In genomic region chr10:112799726-112800510, GRCh38 we compare ENCODE assay signal across 25 cellular contexts.
DNase-seq lines count a peak whose midpoint lies in the region; ATAC-seq and TF ChIP-seq lines count a peak whose summit lies in the region.
"Had no signal": no experiment of that assay in that cellular context is flagged by ENCODE, and none has a peak within 500 bp of the region (broad histone marks: within the 10 kb centered on the region; RNA-seq: fewer than 3 reads in every experiment).

No MANE protein-coding gene starts in this region.

- H3K4me3 ChIP-seq in HEK293 (ENCODE audit: low read depth, low read length) (no peak overlapping the region), coronary artery (no peak overlapping the region)
- H3K4me3 ChIP-seq: GM23248, SK-N-MC had no signal

- DNase-seq in T-helper 17 cell (no peak), islet precursor cell (peak; percentile 30), coronary artery (ENCODE audit: low spot score) (no peak)
- DNase-seq in stimulated activated effector memory CD8-positive, alpha-beta T cell treated with anti-CD3 and anti-CD28 coated beads, Interleukin-12 subunit alpha, Interleukin-12 subunit beta, amount 100 ng/mL, for 72 hours (ENCODE audit: low spot score in 2 of 2): no peak
- DNase-seq in stimulated activated CD4-positive, alpha-beta T cell treated with anti-CD3 and anti-CD28 coated beads, Interleukin-4, amount 100 ng/mL, for 4 hours: no peak
- DNase-seq: BE2C; CD8-positive, alpha-beta memory T cell; DMS53; GM23248; H9; HFFc6; IMR-90; NCI-H1048; NCI-H1417 treated with DMSO at 0.1 percent for 48 hours; NCI-H1694 treated with DMSO at 0.1 percent for 48 hours; NCI-H2081; NCI-H2227 treated with DMSO at 0.1 percent for 48 hours; NCI-H526 treated with DMSO at 0.1 percent for 48 hours; OCI-M1; SIG-M5; SW 1271 had no signal

- H3K36me3 Mint-ChIP-seq in T-helper 17 cell (ENCODE audit: low read depth): no peaks in the 10 kb centered on the region
- no peaks in the 10 kb centered on the region for H3K36me3 Mint-ChIP-seq in stimulated activated effector memory CD8-positive, alpha-beta T cell treated with anti-CD3 and anti-CD28 coated beads, Interleukin-12 subunit alpha, Interleukin-12 subunit beta, amount 100 ng/mL, for 72 hours

- TF ChIP-seq CTCF in HEK293 (tag by site-specific recombination; IDR thresholded peaks at IDR 0.05) (no peak), coronary artery (IDR thresholded peaks at IDR 0.05) (no peak)

- H3K4me1 Mint-ChIP-seq in T-helper 17 cell: peaks cover 2% of the 10 kb centered on the region
- H3K4me1 Mint-ChIP-seq in stimulated activated effector memory CD8-positive, alpha-beta T cell treated with anti-CD3 and anti-CD28 coated beads, Interleukin-12 subunit alpha, Interleukin-12 subunit beta, amount 100 ng/mL, for 72 hours: peaks cover 4% of the 10 kb centered on the region
- H3K4me1 Mint-ChIP-seq: CD14-positive monocyte; CD8-positive, alpha-beta memory T cell had no signal

- CTCF ChIA-PET in HEK293 (lab: Yijun Ruan, JAX): no interaction called here

- H3K4me1 ChIP-seq in HEK293 (ENCODE audit: control insufficient read depth, insufficient read depth, low read length): no peaks in the 10 kb centered on the region

- no peaks in the 10 kb centered on the region for H3K9me3 Mint-ChIP-seq in stimulated activated effector memory CD8-positive, alpha-beta T cell treated with anti-CD3 and anti-CD28 coated beads, Interleukin-12 subunit alpha, Interleukin-12 subunit beta, amount 100 ng/mL, for 72 hours
- H3K9me3 Mint-ChIP-seq: CD14-positive monocyte; CD8-positive, alpha-beta memory T cell; H9; HFFc6 had no signal

- H3K27ac Mint-ChIP-seq in T-helper 17 cell: peak overlapping the region; percentile 68
- peak overlapping the region; percentile 15 for H3K27ac Mint-ChIP-seq in stimulated activated effector memory CD8-positive, alpha-beta T cell treated with anti-CD3 and anti-CD28 coated beads, Interleukin-12 subunit alpha, Interleukin-12 subunit beta, amount 100 ng/mL, for 72 hours
- H3K27ac Mint-ChIP-seq: HFFc6 had no signal

- POLR2A ChIA-PET in HEK293 (lab: Yijun Ruan, JAX): no interaction called here

- no peak overlapping the region for H3K27ac ChIP-seq in HEK293 (ENCODE audit: extremely low read depth, low read depth, low read length)
- no peak overlapping the region for H3K27ac ChIP-seq in coronary artery
- H3K27ac ChIP-seq: GM23248, SK-N-MC had no signal

- H3K36me3 ChIP-seq in HEK293 (ENCODE audit: control insufficient read depth in 2 of 2, insufficient read depth in 1 of 2, low read length in 2 of 2): no peaks in the 10 kb centered on the region
- H3K36me3 ChIP-seq: BE2C had no signal

- H3K9me3 ChIP-seq in HEK293 (ENCODE audit: control insufficient read depth, insufficient read depth, low read depth, low read length) (no peaks in the 10 kb centered on the region), T-helper 17 cell (ENCODE audit: control insufficient read depth, low read length, poor library complexity, severe bottlenecking) (no peaks in the 10 kb centered on the region)
- H3K9me3 ChIP-seq: BE2C had no signal

- no peak for ATAC-seq in T-helper 17 cell
- no peak for ATAC-seq in stimulated activated effector memory CD8-positive, alpha-beta T cell treated with anti-CD3 and anti-CD28 coated beads, Interleukin-12 subunit alpha, Interleukin-12 subunit beta, amount 100 ng/mL, for 72 hours
- no peak for ATAC-seq in HG03442 (IDR thresholded peaks at IDR 0.05; ENCODE audit: unreplicated experiment)

- no peak overlapping the region for H3K4me3 Mint-ChIP-seq in T-helper 17 cell
- H3K4me3 Mint-ChIP-seq in stimulated activated effector memory CD8-positive, alpha-beta T cell treated with anti-CD3 and anti-CD28 coated beads, Interleukin-12 subunit alpha, Interleukin-12 subunit beta, amount 100 ng/mL, for 72 hours: no peak overlapping the region
- H3K4me3 Mint-ChIP-seq: CD14-positive monocyte, H9, HFFc6 had no signal

- no peaks in the 10 kb centered on the region for H3K27me3 Mint-ChIP-seq in T-helper 17 cell
- H3K27me3 Mint-ChIP-seq: CD8-positive, alpha-beta memory T cell had no signal

TF ChIP-seq in HEK293, 187 proteins besides CTCF, POLR2A, EP300 and RAD21:
- TF ChIP-seq REST (tag by site-specific recombination; IDR thresholded peaks at IDR 0.05) (peak; percentile 52; the same call in 1 of the 2 replicates), ZNF623 (tag by site-specific recombination; IDR thresholded peaks at IDR 0.05) (no peak), ZNF596 (tag by site-specific recombination; IDR thresholded peaks at IDR 0.05) (peak; percentile 81), KLF7 (tag by site-specific recombination; IDR thresholded peaks at IDR 0.05; ENCODE audit: borderline replicate concordance) (no peak), ZNF354C (tag by site-specific recombination; IDR thresholded peaks at IDR 0.05; ENCODE audit: borderline replicate concordance, low read depth) (no peak), ZFP41 (tag by site-specific recombination; IDR thresholded peaks at IDR 0.05; ENCODE audit: borderline replicate concordance) (no peak)
